1 cellular context compared by ENCODE assay signal in genomic region chrX:18887177-18887820, GRCh38.
TF ChIP-seq lines count a peak whose summit lies in the region.

No MANE protein-coding gene starts in this region.

TF ChIP-seq in K562, 482 proteins besides CTCF, POLR2A, EP300 and RAD21 (continued from another document):
- TF ChIP-seq STAT6 (CRISPR knock-in tag; IDR thresholded peaks at IDR 0.05) (no peak), ZNF197 (CRISPR knock-in tag; IDR thresholded peaks at IDR 0.05; ENCODE audit: low read depth) (no peak), SP2 (IDR thresholded peaks at IDR 0.05; ENCODE audit: extremely low read depth, low read depth, low read length, poor library complexity, severe bottlenecking) (no peak), FOXO4 (CRISPR knock-in tag; IDR thresholded peaks at IDR 0.05) (no peak), HDAC3 (IDR thresholded peaks at IDR 0.05; ENCODE audit: borderline replicate concordance, partially characterized antibody) (no peak), ZNF76 (CRISPR knock-in tag; IDR thresholded peaks at IDR 0.05; ENCODE audit: borderline replicate concordance) (no peak), SMAD2 (IDR thresholded peaks at IDR 0.05; ENCODE audit: low read depth, low read length) (no peak)
